In the genomic region with DNA sequence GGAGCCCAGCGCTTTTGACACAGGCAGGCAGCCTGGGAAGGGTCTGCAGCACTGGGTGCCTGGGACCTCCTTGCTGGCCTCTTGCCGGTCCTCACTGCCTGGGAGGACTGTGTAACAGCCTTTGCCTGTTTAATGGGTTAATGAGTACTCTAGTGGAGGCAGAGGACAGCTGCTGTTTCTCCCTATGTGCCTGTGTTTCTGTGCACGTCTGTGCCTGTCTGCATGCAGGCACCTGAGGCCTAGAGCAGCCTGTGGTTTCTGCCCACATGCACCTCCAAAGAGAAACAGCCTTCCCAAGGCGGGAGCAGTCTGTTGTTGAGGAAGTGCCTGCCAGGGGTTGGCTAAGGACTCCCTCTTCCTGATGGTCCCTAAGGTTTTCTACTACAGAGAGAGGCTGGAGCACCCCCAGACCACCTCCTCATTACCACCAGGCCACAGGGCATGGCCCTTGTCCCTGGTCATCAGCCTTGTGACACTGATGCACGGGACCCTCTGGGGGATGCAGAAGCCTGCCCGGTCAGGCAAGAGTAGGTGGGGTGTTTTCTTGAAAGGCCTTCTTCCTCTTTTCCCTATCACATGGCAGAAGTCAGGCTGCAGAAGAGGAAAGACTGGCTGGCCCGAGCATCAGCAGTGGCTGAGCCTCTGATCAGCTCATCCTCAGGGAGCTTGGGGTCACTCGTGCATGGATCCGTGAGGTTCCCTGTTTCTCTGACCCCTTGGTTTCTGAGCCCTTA, we compare ENCODE assay signal across 11 cellular contexts. TPM values are rescaled to one million over a fixed set of nuclear protein-coding genes. Genes with fewer than 3 reads are reported as not detected.
A peak's percentile ranks its signal among the peaks of the same experiment; 100 is the strongest.
DNase-seq lines count a peak whose midpoint lies in the region; TF ChIP-seq lines count a peak whose summit lies in the region.
"Had no signal": no experiment of that assay in that cellular context is flagged by ENCODE, and none has a peak within 500 bp of the region (broad histone marks: within the 10 kb centered on the region; RNA-seq: fewer than 3 reads in every experiment).

No MANE protein-coding gene starts in this region.

- TF ChIP-seq POLR2A in esophagus squamous epithelium (IDR thresholded peaks at IDR 0.05), result no peak

- H3K27me3 ChIP-seq in HL-60 (ENCODE audit: insufficient read depth, poor library complexity, severe bottlenecking) (no peaks in the 10 kb centered on the region), esophagus squamous epithelium (no peaks in the 10 kb centered on the region)

- H3K4me1 Mint-ChIP-seq in activated T-helper 1 cell treated with anti-CD3 and anti-CD28 coated beads, Interleukin-12 subunit alpha, Interleukin-12 subunit beta, Interleukin-2, Interleukin-4 antibody, amounts not matched to agents 30 ng/mL and 10 ng/mL and 1 ng/mL, durations not matched to agents 14 hours and 24 hours and 36 hours (ENCODE audit: low read depth), result no peaks in the 10 kb centered on the region

- H3K27me3 Mint-ChIP-seq in activated T-helper 1 cell treated with anti-CD3 and anti-CD28 coated beads, Interleukin-12 subunit alpha, Interleukin-12 subunit beta, Interleukin-2, Interleukin-4 antibody, amounts not matched to agents 30 ng/mL and 10 ng/mL and 1 ng/mL, durations not matched to agents 14 hours and 24 hours and 36 hours (ENCODE audit: insufficient read depth), result no peaks in the 10 kb centered on the region

- H3K9me3 ChIP-seq in esophagus squamous epithelium, result no peaks in the 10 kb centered on the region

- intact Hi-C loops in posterior vena cava (cut with DNase I), result loop anchor here in 1 of 2 donors (10.0 kb wide), 1 partner anchor 241 kb away; no protein-coding TSS in a partner anchor
- intact Hi-C loops in activated T-helper 1 cell treated with anti-CD3 and anti-CD28 coated beads, Interleukin-12 subunit alpha, Interleukin-12 subunit beta, Interleukin-2, Interleukin-4 antibody, amounts not matched to agents 30 ng/mL and 10 ng/mL and 1 ng/mL, durations not matched to agents 14 hours and 24 hours and 36 hours (cut with micrococcal nuclease), result no loop called here
- intact Hi-C loops in esophagus squamous epithelium (cut with DNase I), result no loop called here

- 33 to 52% methylated on average over 5 to 6 of the region's 9 CpGs for WGBS in esophagus squamous epithelium, 2 donors

- no peak for TF ChIP-seq CTCF in HL-60 (IDR thresholded peaks at IDR 0.05; ENCODE audit: insufficient read depth, low read length)
- no peak for TF ChIP-seq CTCF in esophagus squamous epithelium (IDR thresholded peaks at IDR 0.05)

- H3K27ac ChIP-seq in HL-60 (replicated peaks) (peak overlapping the region; percentile 36), esophagus squamous epithelium (no peak overlapping the region)

- H3K4me3 ChIP-seq in HL-60 (replicated peaks; ENCODE audit: insufficient read depth, low read length) (no peak overlapping the region), esophagus squamous epithelium (no peak overlapping the region)
- H3K4me3 ChIP-seq: smooth muscle cell had no signal

- DNase-seq in DMS153 treated with DMSO at 0.1 percent for 48 hours (lab: John Stamatoyannopoulos, UW; ENCODE audit: unreplicated experiment) (peak; percentile 61), HL-60 (ENCODE audit: low read depth in 1 of 2, low spot score in 1 of 2) (peak; percentile 38 to 84), UCSD-AML1 (lab: John Stamatoyannopoulos, UW; ENCODE audit: unreplicated experiment) (peak; percentile 61), mucosa of gallbladder (ENCODE audit: low spot score) (peak; percentile 21), posterior vena cava (ENCODE audit: low spot score) (no peak), NCI-H2081 (lab: John Stamatoyannopoulos, UW) (no peak), esophagus squamous epithelium (lab: John Stamatoyannopoulos, UW) (no peak)
- DNase-seq in activated T-helper 1 cell treated with anti-CD3 and anti-CD28 coated beads, Interleukin-12 subunit alpha, Interleukin-12 subunit beta, Interleukin-2, Interleukin-4 antibody, amounts not matched to agents 30 ng/mL and 10 ng/mL and 1 ng/mL, durations not matched to agents 14 hours and 24 hours and 36 hours (ENCODE audit: low spot score), result no peak
- DNase-seq: GOT3, NCI-H2029 had no signal

- H3K36me3 Mint-ChIP-seq in activated T-helper 1 cell treated with anti-CD3 and anti-CD28 coated beads, Interleukin-12 subunit alpha, Interleukin-12 subunit beta, Interleukin-2, Interleukin-4 antibody, amounts not matched to agents 30 ng/mL and 10 ng/mL and 1 ng/mL, durations not matched to agents 14 hours and 24 hours and 36 hours (ENCODE audit: low read depth), result no peaks in the 10 kb centered on the region

- H3K4me1 ChIP-seq in esophagus squamous epithelium, result peaks cover 6 to 19% (median 12%) of the 10 kb centered on the region in 3 donors

- H3K9me3 Mint-ChIP-seq in activated T-helper 1 cell treated with anti-CD3 and anti-CD28 coated beads, Interleukin-12 subunit alpha, Interleukin-12 subunit beta, Interleukin-2, Interleukin-4 antibody, amounts not matched to agents 30 ng/mL and 10 ng/mL and 1 ng/mL, durations not matched to agents 14 hours and 24 hours and 36 hours, result no peaks in the 10 kb centered on the region

- no peak overlapping the region for H3K4me3 Mint-ChIP-seq in activated T-helper 1 cell treated with anti-CD3 and anti-CD28 coated beads, Interleukin-12 subunit alpha, Interleukin-12 subunit beta, Interleukin-2, Interleukin-4 antibody, amounts not matched to agents 30 ng/mL and 10 ng/mL and 1 ng/mL, durations not matched to agents 14 hours and 24 hours and 36 hours

- peaks cover 0 to 6% (median 0%) of the 10 kb centered on the region in 3 donors for H3K36me3 ChIP-seq in esophagus squamous epithelium

- no peak overlapping the region for H3K27ac Mint-ChIP-seq in activated T-helper 1 cell treated with anti-CD3 and anti-CD28 coated beads, Interleukin-12 subunit alpha, Interleukin-12 subunit beta, Interleukin-2, Interleukin-4 antibody, amounts not matched to agents 30 ng/mL and 10 ng/mL and 1 ng/mL, durations not matched to agents 14 hours and 24 hours and 36 hours

RNA-seq across cellular contexts. Expression of a gene that starts 14.3 kb away (rescaled TPM):
- 11.6 TPM for total RNA-seq in mucosa of gallbladder
- 1 to 10 TPM; 3.5 to 6.2 TPM for total RNA-seq in posterior vena cava
- total RNA-seq in activated T-helper 1 cell treated with anti-CD3 and anti-CD28 coated beads, Interleukin-12 subunit alpha, Interleukin-12 subunit beta, Interleukin-2, Interleukin-4 antibody, amounts not matched to agents 30 ng/mL and 10 ng/mL and 1 ng/mL, durations not matched to agents 14 hours and 24 hours and 36 hours, result 6.6 and 6.8 TPM in 2 replicates
- 1 to 10 TPM in 3 of 4 donors, under 1 TPM in 1; 0.87 to 3.1 (median 2.3) TPM for total RNA-seq in esophagus squamous epithelium

Comparison
In these comparisons a context has a peak if more than half of its experiments do, and no peak if none do; other contexts are left out.
1. DNase-seq: peak in DMS153 treated with DMSO at 0.1 percent for 48 hours (single experiment), HL-60 (2 of 2), UCSD-AML1 (single experiment) and mucosa of gallbladder (single experiment); none in posterior vena cava (single experiment), activated T-helper 1 cell treated with anti-CD3 and anti-CD28 coated beads, Interleukin-12 subunit alpha, Interleukin-12 subunit beta, Interleukin-2, Interleukin-4 antibody, amounts not matched to agents 30 ng/mL and 10 ng/mL and 1 ng/mL, durations not matched to agents 14 hours and 24 hours and 36 hours (single experiment), NCI-H2081 (0 of 2) and esophagus squamous epithelium (single experiment).